ENCODE assay signal across 7 cellular contexts in the genomic region with DNA sequence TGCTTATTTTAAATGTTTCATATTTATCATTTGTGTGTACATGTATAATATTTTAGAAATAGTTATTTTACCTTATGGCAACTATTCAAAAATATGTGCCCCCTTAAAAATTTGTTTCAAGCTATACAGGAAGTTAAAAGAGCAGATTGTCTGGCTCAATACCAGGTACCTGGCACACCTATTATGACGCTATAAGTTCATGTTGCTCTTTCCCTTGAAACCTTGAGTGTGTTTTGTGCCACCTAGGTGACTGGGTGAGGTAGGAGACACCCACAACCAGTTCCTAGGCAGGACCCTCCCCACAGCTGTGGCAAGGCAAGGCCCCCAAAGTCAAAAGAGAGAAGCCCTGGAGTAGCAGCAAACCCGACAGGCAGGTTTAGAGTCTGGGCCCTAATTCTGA.
"Had no signal": no experiment of that assay in that cellular context is flagged by ENCODE, and none has a peak within 500 bp of the region (broad histone marks: within the 10 kb centered on the region; RNA-seq: fewer than 3 reads in every experiment).

No MANE protein-coding gene starts in this region.

- ATAC-seq: GM23338, HepG2 had no signal

- H3K27ac Mint-ChIP-seq: GM23338, H9, IgD-negative memory B cell had no signal

- H3K36me3 Mint-ChIP-seq: IgD-negative memory B cell had no signal

- H3K4me3 Mint-ChIP-seq: GM23338, H9, IgD-negative memory B cell had no signal

- DNase-seq: H9, HCEC 1CT, KBM-7 had no signal

- H3K9me3 Mint-ChIP-seq: GM23338, H9, IgD-negative memory B cell had no signal

- H3K4me1 Mint-ChIP-seq: IgD-negative memory B cell had no signal

- H3K4me3 ChIP-seq: GM23338 had no signal

- H3K9ac ChIP-seq: KMS-11 had no signal

- H3K27ac ChIP-seq: KMS-11 had no signal
